Comparison of ENCODE assay signal across 11 cellular contexts in the genomic region with DNA sequence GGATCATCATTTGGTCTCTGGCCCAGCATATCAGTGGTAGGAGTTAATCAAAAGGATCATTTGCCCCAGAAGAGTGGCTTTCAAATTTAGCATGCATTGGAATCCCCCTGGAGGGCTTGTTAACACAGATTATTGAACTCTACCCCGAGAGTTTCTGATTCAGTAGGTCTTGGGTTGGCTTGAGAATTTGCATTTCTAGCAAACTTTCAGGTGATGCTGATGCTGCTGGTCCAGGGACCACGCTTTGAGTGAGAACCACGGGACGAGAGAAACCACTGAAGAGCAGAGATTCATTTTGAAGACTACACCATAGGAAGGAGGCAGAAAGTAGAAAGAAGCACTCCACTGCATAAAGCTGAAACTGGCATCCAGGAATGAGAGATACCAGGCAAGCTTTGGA.
A peak's percentile ranks its signal among the peaks of the same experiment; 100 is the strongest.
DNase-seq lines count a peak whose midpoint lies in the region; ATAC-seq and TF ChIP-seq lines count a peak whose summit lies in the region.
"Had no signal": no experiment of that assay in that cellular context is flagged by ENCODE, and none has a peak within 500 bp of the region (broad histone marks: within the 10 kb centered on the region; RNA-seq: fewer than 3 reads in every experiment).

No MANE protein-coding gene starts in this region.

- H3K27ac ChIP-seq in vagina, result no peak overlapping the region

- intact Hi-C loops in head of caudate nucleus (cut with DNase I), result no loop called here
- intact Hi-C loops in vagina (cut with DNase I), result no loop called here

- DNase-seq in head of caudate nucleus (no peak), HT-29 (ENCODE audit: low spot score) (no peak), vagina (ENCODE audit: extremely low spot score in 2 of 2) (no peak), activated gamma-delta T cell treated with Interleukin-2 at 50 U/mL for 16 hours (no peak)
- DNase-seq: activated effector memory CD4-positive, alpha-beta T cell treated with anti-CD3 and anti-CD28 coated beads, Interleukin-2, amount 50 U/mL, for 16 hours; AML-193 had no signal

- H3K27me3 ChIP-seq in vagina, result no peaks in the 10 kb centered on the region

- H3K9me3 ChIP-seq in vagina, result no peaks in the 10 kb centered on the region

- no peak overlapping the region for H3K4me3 ChIP-seq in vagina
- H3K4me3 ChIP-seq: smooth muscle cell had no signal

- no peak for TF ChIP-seq CTCF in vagina (IDR thresholded peaks at IDR 0.05)

- TF ChIP-seq POLR2A in GM18505 (IDR thresholded peaks at IDR 0.05; ENCODE audit: borderline replicate concordance, extremely low read depth, insufficient read depth, insufficient read length) (no peak), vagina (IDR thresholded peaks at IDR 0.05) (no peak)

- ATAC-seq in GM18505 (IDR thresholded peaks at IDR 0.05; ENCODE audit: unreplicated experiment) (peak; percentile 73), GM19438 (IDR thresholded peaks at IDR 0.05; ENCODE audit: low read depth, unreplicated experiment) (peak; percentile 74), HG02870 (IDR thresholded peaks at IDR 0.05; ENCODE audit: unreplicated experiment) (peak; percentile 85), HG03521 (IDR thresholded peaks at IDR 0.05; ENCODE audit: unreplicated experiment) (peak; percentile 73)

- H3K4me1 ChIP-seq in vagina, result no peaks in the 10 kb centered on the region

- H3K36me3 ChIP-seq in vagina, result no peaks in the 10 kb centered on the region
